In the genomic region with DNA sequence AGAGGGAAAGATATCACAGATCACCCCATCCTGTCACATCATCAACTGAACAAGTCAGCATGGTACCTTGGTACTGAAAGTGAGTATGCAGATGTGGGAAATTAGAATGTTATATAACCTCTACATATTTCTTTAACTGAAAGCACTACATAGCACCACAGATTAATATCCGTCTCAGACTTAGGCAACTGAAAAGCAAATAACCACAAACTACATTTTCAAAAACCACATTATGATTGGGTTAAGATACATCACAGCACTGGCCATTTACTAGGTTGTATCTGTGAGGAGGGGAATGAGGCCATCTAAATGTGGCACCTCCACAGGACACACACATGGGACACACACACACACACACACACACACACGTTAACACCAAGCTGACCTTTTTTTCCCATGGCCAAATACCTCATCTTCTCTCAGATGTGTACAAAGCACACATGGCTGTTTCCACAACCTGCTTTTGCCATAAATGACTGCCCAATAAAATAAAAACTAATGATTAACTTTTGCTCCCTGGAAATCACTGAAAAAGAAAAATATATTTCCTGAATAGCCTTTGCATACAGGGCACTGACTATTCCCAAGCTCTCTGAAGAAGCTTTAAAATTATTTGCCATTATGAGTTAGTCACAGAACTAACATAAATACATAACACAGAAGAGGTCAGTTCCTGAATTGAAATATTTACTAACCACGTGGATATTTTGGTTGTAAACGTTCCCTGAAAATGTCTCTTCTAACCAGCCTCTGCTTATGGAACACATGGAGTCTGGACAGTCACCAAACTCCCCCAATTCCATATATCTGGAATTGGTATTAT, we compare ENCODE assay signal across 1 cellular context.
TF ChIP-seq lines count a peak whose summit lies in the region.

No MANE protein-coding gene starts in this region.

TF ChIP-seq in liver, 16 proteins besides CTCF, POLR2A, EP300 and RAD21 (continued from another document):
- TF ChIP-seq, protein P1, sequence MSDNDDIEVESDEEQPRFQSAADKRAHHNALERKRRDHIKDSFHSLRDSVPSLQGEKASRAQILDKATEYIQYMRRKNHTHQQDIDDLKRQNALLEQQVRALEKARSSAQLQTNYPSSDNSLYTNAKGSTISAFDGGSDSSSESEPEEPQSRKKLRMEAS (IDR thresholded peaks at IDR 0.05): peak; percentile 69
- TF ChIP-seq JUND (IDR thresholded peaks at IDR 0.05): peak in 1 of 2 donors; percentile 44
- TF ChIP-seq FOXA2 (IDR thresholded peaks at IDR 0.05): peak; percentile 88
- TF ChIP-seq FOXA1 (IDR thresholded peaks at IDR 0.05): peak; percentile 61
- TF ChIP-seq, protein P2, sequence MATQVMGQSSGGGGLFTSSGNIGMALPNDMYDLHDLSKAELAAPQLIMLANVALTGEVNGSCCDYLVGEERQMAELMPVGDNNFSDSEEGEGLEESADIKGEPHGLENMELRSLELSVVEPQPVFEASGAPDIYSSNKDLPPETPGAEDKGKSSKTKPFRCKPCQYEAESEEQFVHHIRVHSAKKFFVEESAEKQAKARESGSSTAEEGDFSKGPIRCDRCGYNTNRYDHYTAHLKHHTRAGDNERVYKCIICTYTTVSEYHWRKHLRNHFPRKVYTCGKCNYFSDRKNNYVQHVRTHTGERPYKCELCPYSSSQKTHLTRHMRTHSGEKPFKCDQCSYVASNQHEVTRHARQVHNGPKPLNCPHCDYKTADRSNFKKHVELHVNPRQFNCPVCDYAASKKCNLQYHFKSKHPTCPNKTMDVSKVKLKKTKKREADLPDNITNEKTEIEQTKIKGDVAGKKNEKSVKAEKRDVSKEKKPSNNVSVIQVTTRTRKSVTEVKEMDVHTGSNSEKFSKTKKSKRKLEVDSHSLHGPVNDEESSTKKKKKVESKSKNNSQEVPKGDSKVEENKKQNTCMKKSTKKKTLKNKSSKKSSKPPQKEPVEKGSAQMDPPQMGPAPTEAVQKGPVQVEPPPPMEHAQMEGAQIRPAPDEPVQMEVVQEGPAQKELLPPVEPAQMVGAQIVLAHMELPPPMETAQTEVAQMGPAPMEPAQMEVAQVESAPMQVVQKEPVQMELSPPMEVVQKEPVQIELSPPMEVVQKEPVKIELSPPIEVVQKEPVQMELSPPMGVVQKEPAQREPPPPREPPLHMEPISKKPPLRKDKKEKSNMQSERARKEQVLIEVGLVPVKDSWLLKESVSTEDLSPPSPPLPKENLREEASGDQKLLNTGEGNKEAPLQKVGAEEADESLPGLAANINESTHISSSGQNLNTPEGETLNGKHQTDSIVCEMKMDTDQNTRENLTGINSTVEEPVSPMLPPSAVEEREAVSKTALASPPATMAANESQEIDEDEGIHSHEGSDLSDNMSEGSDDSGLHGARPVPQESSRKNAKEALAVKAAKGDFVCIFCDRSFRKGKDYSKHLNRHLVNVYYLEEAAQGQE (IDR thresholded peaks at IDR 0.05): peak; percentile 61
- TF ChIP-seq RXRA (IDR thresholded peaks at IDR 0.05): peak; percentile 88
- TF ChIP-seq, protein P3, sequence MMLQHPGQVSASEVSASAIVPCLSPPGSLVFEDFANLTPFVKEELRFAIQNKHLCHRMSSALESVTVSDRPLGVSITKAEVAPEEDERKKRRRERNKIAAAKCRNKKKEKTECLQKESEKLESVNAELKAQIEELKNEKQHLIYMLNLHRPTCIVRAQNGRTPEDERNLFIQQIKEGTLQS (IDR thresholded peaks at IDR 0.05): no peak
- peak; percentile 51 to 62 for TF ChIP-seq HNF4A (conservative IDR thresholded peaks at IDR 0.05)
- TF ChIP-seq TAF1 (conservative IDR thresholded peaks at IDR 0.05): no peak
